1 cellular context compared by ENCODE assay signal in the genomic region with DNA sequence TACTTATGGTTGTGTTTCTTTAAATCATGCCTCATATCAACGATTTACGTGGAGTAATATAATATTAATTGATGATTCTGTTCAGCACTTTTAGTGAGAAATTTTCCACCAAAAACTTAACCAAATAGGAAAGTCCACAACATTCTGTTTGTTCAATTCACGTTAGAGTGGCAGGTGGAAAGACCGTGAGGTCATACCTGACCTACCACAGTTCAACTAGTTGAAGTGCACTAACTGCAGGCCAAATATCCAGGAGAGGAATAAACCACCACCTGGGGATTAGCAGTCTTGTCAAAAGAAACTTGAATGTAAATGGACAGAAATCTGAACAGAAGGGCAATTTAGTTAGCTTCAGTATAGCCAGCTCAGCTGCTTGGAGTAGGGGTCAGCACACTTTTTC.
TF ChIP-seq lines count a peak whose summit lies in the region.

No MANE protein-coding gene starts in this region.

TF ChIP-seq in HepG2, 621 proteins besides CTCF, POLR2A, EP300 and RAD21 (continued from another document):
- no peak for TF ChIP-seq ZNF781 (CRISPR knock-in tag; IDR thresholded peaks at IDR 0.05; ENCODE audit: borderline replicate concordance, not compliant biosample characterization)
- TF ChIP-seq ZNF230 (CRISPR knock-in tag; IDR thresholded peaks at IDR 0.05) = no peak
- TF ChIP-seq, protein P1, sequence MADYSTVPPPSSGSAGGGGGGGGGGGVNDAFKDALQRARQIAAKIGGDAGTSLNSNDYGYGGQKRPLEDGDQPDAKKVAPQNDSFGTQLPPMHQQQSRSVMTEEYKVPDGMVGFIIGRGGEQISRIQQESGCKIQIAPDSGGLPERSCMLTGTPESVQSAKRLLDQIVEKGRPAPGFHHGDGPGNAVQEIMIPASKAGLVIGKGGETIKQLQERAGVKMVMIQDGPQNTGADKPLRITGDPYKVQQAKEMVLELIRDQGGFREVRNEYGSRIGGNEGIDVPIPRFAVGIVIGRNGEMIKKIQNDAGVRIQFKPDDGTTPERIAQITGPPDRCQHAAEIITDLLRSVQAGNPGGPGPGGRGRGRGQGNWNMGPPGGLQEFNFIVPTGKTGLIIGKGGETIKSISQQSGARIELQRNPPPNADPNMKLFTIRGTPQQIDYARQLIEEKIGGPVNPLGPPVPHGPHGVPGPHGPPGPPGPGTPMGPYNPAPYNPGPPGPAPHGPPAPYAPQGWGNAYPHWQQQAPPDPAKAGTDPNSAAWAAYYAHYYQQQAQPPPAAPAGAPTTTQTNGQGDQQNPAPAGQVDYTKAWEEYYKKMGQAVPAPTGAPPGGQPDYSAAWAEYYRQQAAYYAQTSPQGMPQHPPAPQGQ (CRISPR knock-in tag; IDR thresholded peaks at IDR 0.05; ENCODE audit: borderline replicate concordance) = no peak
- no peak for TF ChIP-seq NR2F1 (CRISPR knock-in tag; IDR thresholded peaks at IDR 0.05)
- no peak for TF ChIP-seq ZNF782 (CRISPR knock-in tag; IDR thresholded peaks at IDR 0.05; ENCODE audit: borderline replicate concordance)
- no peak for TF ChIP-seq ZNF572 (CRISPR knock-in tag; IDR thresholded peaks at IDR 0.05)
- TF ChIP-seq ISX (CRISPR knock-in tag; conservative IDR thresholded peaks at IDR 0.05) = no peak
